In genomic region chr9:2966846-2967372, GRCh38 we compare ENCODE assay signal across 19 cellular contexts.
"Had no signal": no experiment of that assay in that cellular context is flagged by ENCODE, and none has a peak within 500 bp of the region (broad histone marks: within the 10 kb centered on the region; RNA-seq: fewer than 3 reads in every experiment).

No MANE protein-coding gene starts in this region.

- H3K4me1 Mint-ChIP-seq: activated CD4-positive, alpha-beta T cell treated with anti-CD3 and anti-CD28 coated beads, Interleukin-2, amount 10 ng/mL, durations not matched to agents 7 days and 5 days; activated naive CD8-positive, alpha-beta T cell treated with anti-CD3 and anti-CD28 coated beads, Interleukin-2, amount 50 U/mL, for 24 hours; activated T-helper 17 cell treated with anti-CD3 and anti-CD28 coated beads, Interleukin-2, amount 50 U/mL, for 72 hours; naive thymus-derived CD4-positive, alpha-beta T cell had no signal

- H3K36me3 ChIP-seq: ascending aorta, gastrocnemius medialis, right lobe of liver, suprapubic skin had no signal

- ATAC-seq: activated naive CD8-positive, alpha-beta T cell treated with anti-CD3 and anti-CD28 coated beads, Interleukin-2, amount 50 U/mL, for 24 hours; activated T-helper 17 cell treated with anti-CD3 and anti-CD28 coated beads, Interleukin-2, amount 50 U/mL, for 72 hours; gastrocnemius medialis; left colon; mucosa of descending colon; naive thymus-derived CD4-positive, alpha-beta T cell; psoas muscle; right lobe of liver; stimulated activated naive CD8-positive, alpha-beta T cell treated with anti-CD3 and anti-CD28 coated beads, Interleukin-15, Interleukin-2, amounts not matched to agents 100 U/mL and 50 U/mL, for 24 hours had no signal

- H3K4me3 Mint-ChIP-seq: activated CD4-positive, alpha-beta T cell treated with anti-CD3 and anti-CD28 coated beads, Interleukin-2, amount 10 ng/mL, durations not matched to agents 7 days and 5 days; activated naive CD4-positive, alpha-beta T cell treated with anti-CD3 and anti-CD28 coated beads for 36 hours; activated naive CD8-positive, alpha-beta T cell treated with anti-CD3 and anti-CD28 coated beads, Interleukin-2, amount 50 U/mL, for 24 hours; activated T-helper 17 cell treated with anti-CD3 and anti-CD28 coated beads, Interleukin-2, amount 50 U/mL, for 72 hours; dendritic cell treated with granulocyte-macrophage colony-stimulating factor and Interleukin-4, amounts not matched to agents 40 ng/mL and 50 ng/mL, for 4 days; naive thymus-derived CD4-positive, alpha-beta T cell had no signal

- H3K4me1 ChIP-seq: ascending aorta, gastrocnemius medialis, psoas muscle, right lobe of liver, suprapubic skin had no signal

- DNase-seq: activated CD4-positive, alpha-beta T cell treated with anti-CD3 and anti-CD28 coated beads, Interleukin-2, amount 10 ng/mL, durations not matched to agents 7 days and 5 days; activated CD4-positive, CD25-positive, alpha-beta regulatory T cell; activated CD8-positive, alpha-beta memory T cell treated with anti-CD3 and anti-CD28 coated beads for 24 hours; activated naive CD4-positive, alpha-beta T cell treated with anti-CD3 and anti-CD28 coated beads for 36 hours; activated naive CD8-positive, alpha-beta T cell treated with anti-CD3 and anti-CD28 coated beads, Interleukin-2, amount 50 U/mL, for 24 hours; effector memory CD4-positive, alpha-beta T cell; gastrocnemius medialis; left colon; mammary epithelial cell; mucosa of descending colon; naive thymus-derived CD4-positive, alpha-beta T cell; psoas muscle; right lobe of liver; stimulated activated naive CD8-positive, alpha-beta T cell treated with anti-CD3 and anti-CD28 coated beads, Interleukin-15, Interleukin-2, amounts not matched to agents 100 U/mL and 50 U/mL, for 24 hours; trophoblast cell had no signal

- H3K27me3 Mint-ChIP-seq: activated CD4-positive, alpha-beta T cell treated with anti-CD3 and anti-CD28 coated beads, Interleukin-2, amount 10 ng/mL, durations not matched to agents 7 days and 5 days; dendritic cell treated with granulocyte-macrophage colony-stimulating factor and Interleukin-4, amounts not matched to agents 40 ng/mL and 50 ng/mL, for 4 days had no signal

- H3K9me3 ChIP-seq: ascending aorta, gastrocnemius medialis, mucosa of descending colon, psoas muscle, right lobe of liver, suprapubic skin had no signal

- H3K4me3 ChIP-seq: ascending aorta, gastrocnemius medialis, mucosa of descending colon, psoas muscle, right lobe of liver, suprapubic skin had no signal

- H3K9me3 Mint-ChIP-seq: activated CD4-positive, alpha-beta T cell treated with anti-CD3 and anti-CD28 coated beads, Interleukin-2, amount 10 ng/mL, durations not matched to agents 7 days and 5 days had no signal

- H3K27ac ChIP-seq: ascending aorta, gastrocnemius medialis, psoas muscle, right lobe of liver, suprapubic skin had no signal

- H3K27ac Mint-ChIP-seq: activated CD4-positive, alpha-beta T cell treated with anti-CD3 and anti-CD28 coated beads, Interleukin-2, amount 10 ng/mL, durations not matched to agents 7 days and 5 days; activated naive CD4-positive, alpha-beta T cell treated with anti-CD3 and anti-CD28 coated beads for 36 hours; activated naive CD8-positive, alpha-beta T cell treated with anti-CD3 and anti-CD28 coated beads, Interleukin-2, amount 50 U/mL, for 24 hours; activated T-helper 17 cell treated with anti-CD3 and anti-CD28 coated beads, Interleukin-2, amount 50 U/mL, for 72 hours; dendritic cell treated with granulocyte-macrophage colony-stimulating factor and Interleukin-4, amounts not matched to agents 40 ng/mL and 50 ng/mL, for 4 days; naive thymus-derived CD4-positive, alpha-beta T cell had no signal

- H3K27me3 ChIP-seq: ascending aorta, gastrocnemius medialis, right lobe of liver, suprapubic skin had no signal
